In genomic region chr4:81715335-81715734, GRCh38 we compare ENCODE assay signal across 28 cellular contexts.
DNase-seq lines count a peak whose midpoint lies in the region; ATAC-seq, FAIRE-seq and TF ChIP-seq lines count a peak whose summit lies in the region.
"Had no signal": no experiment of that assay in that cellular context is flagged by ENCODE, and none has a peak within 500 bp of the region (broad histone marks: within the 10 kb centered on the region; RNA-seq: fewer than 3 reads in every experiment).

No MANE protein-coding gene starts in this region.

- no peak overlapping the region for H3K56ac ChIP-seq in H9 (ENCODE audit: insufficient read length, low read depth, low read length)
- H3K56ac ChIP-seq in H1 (replicated peaks; ENCODE audit: insufficient read length, low read depth, low read length): no peak overlapping the region

- ATAC-seq in GM19023 (IDR thresholded peaks at IDR 0.05; ENCODE audit: unreplicated experiment): no peak
- ATAC-seq: effector memory CD8-positive, alpha-beta T cell; mucosa of descending colon; psoas muscle; T-helper 17 cell had no signal

- no peak overlapping the region for H2BK15ac ChIP-seq in H9 (ENCODE audit: low read depth, low read length)
- no peak overlapping the region for H2BK15ac ChIP-seq in H1 (ENCODE audit: low read length)
- H2BK15ac ChIP-seq in neuronal stem cell (ENCODE audit: low read length): no peak overlapping the region

- H3K36me3 ChIP-seq in H1 (ENCODE audit: control insufficient read depth in 2 of 4, insufficient read depth in 4 of 4, low read length in 3 of 4): no peaks in the 10 kb centered on the region
- no peaks in the 10 kb centered on the region for H3K36me3 ChIP-seq in neuronal stem cell (replicated peaks in 1 of 2; ENCODE audit: control insufficient read depth in 2 of 2, insufficient read depth in 2 of 2, low read length in 2 of 2)
- H3K36me3 ChIP-seq in vagina: no peaks in the 10 kb centered on the region
- H3K36me3 ChIP-seq: adrenal gland, esophagus muscularis mucosa, stomach, tibial nerve had no signal

- H3K27me3 Mint-ChIP-seq in H9 (ENCODE audit: low read depth): no peaks in the 10 kb centered on the region; the same call in none of the 2 replicates

- H3K27ac ChIP-seq in H9 (ENCODE audit: insufficient read length, low read depth, low read length) (no peak overlapping the region), H1 (ENCODE audit: low read depth, low read length) (no peak overlapping the region), neuronal stem cell (replicated peaks; ENCODE audit: low read length) (no peak overlapping the region), vagina (no peak overlapping the region)
- H3K27ac ChIP-seq: adrenal gland, esophagus muscularis mucosa, psoas muscle, stomach, tibial nerve had no signal

- no peaks in the 10 kb centered on the region for H3K79me2 ChIP-seq in H9 (ENCODE audit: insufficient read depth, low read length)
- no peaks in the 10 kb centered on the region for H3K79me2 ChIP-seq in H1 (ENCODE audit: control insufficient read depth in 1 of 2, insufficient read depth in 2 of 2, low read length in 2 of 2)

- H3K23ac ChIP-seq in H9 (ENCODE audit: insufficient read length, low read depth, low read length) (no peak overlapping the region), H1 (ENCODE audit: insufficient read length) (no peak overlapping the region), neuronal stem cell (ENCODE audit: low read depth, low read length, poor library complexity) (no peak overlapping the region)

- H3K4me3 ChIP-seq in H1 (ENCODE audit: extremely low read depth in 1 of 4, insufficient read depth in 2 of 4, low read depth in 3 of 4, low read length in 4 of 4) (no peak overlapping the region), neuronal stem cell (ENCODE audit: low read length in 2 of 2) (no peak overlapping the region), vagina (no peak overlapping the region)
- H3K4me3 ChIP-seq: adrenal gland, esophagus muscularis mucosa, mucosa of descending colon, psoas muscle, stomach, tibial nerve had no signal

- peak; percentile 13 for FAIRE-seq in H1 (lab: Jason Lieb, UNC)
- FAIRE-seq: colon, frontal cortex, islet of Langerhans had no signal

- no CpG with 5 or more reads among the region's 8 CpGs for WGBS in H9 (ENCODE audit: extremely low coverage, insufficient read length, low lambda C conversion rate)
- 62% methylated on average over 8 of the region's 8 CpGs; no CpG with 5 or more reads in 1 of the 2 experiments for WGBS in H1 (ENCODE audit: extremely low coverage in 1 of 2, insufficient coverage in 1 of 2, insufficient read length in 1 of 2, insufficient replicate concordance in 2 of 2, low coverage in 1 of 2, low lambda C conversion rate in 2 of 2, missing lambda C conversion rate in 1 of 2), 2 experiments
- WGBS in neuronal stem cell (ENCODE audit: extremely low coverage in 2 of 2, insufficient read length in 2 of 2, insufficient replicate concordance in 1 of 2), 2 donors: no CpG with 5 or more reads among the region's 8 CpGs

- H3K9me3 Mint-ChIP-seq in H9: no peaks in the 10 kb centered on the region
- H3K9me3 Mint-ChIP-seq: effector memory CD8-positive, alpha-beta T cell had no signal

- H3K23me2 ChIP-seq in H9 (ENCODE audit: insufficient read length, low read depth, low read length, poor library complexity, severe bottlenecking) (no peaks in the 10 kb centered on the region), H1 (ENCODE audit: low read depth, low read length) (no peaks in the 10 kb centered on the region)

- no peak overlapping the region; a peak in 1 of 5 replicates for H3K4me3 Mint-ChIP-seq in H9
- H3K4me3 Mint-ChIP-seq: CD14-positive monocyte; effector memory CD8-positive, alpha-beta T cell; T-helper 17 cell had no signal

- no peaks in the 10 kb centered on the region for H3K79me1 ChIP-seq in H9 (ENCODE audit: insufficient read depth, low read depth, low read length, poor library complexity, severe bottlenecking)
- H3K79me1 ChIP-seq in H1 (ENCODE audit: low read depth, low read length): no peaks in the 10 kb centered on the region
- H3K79me1 ChIP-seq in neuronal stem cell (ENCODE audit: low read depth, low read length): no peaks in the 10 kb centered on the region

- H3K4ac ChIP-seq in H9 (ENCODE audit: low read depth, low read length): no peak overlapping the region
- no peak overlapping the region for H3K4ac ChIP-seq in H1 (replicated peaks; ENCODE audit: insufficient read length, low read depth, low read length)
- H3K4ac ChIP-seq in neuronal stem cell (ENCODE audit: low read length): no peak overlapping the region

- no peak overlapping the region for H2BK12ac ChIP-seq in H9 (ENCODE audit: insufficient read length, low read depth, low read length)
- 0 out of 2 replicates have a peak overlapping the region, but pooled peaks have one; percentile 43 for H2BK12ac ChIP-seq in H1 (ENCODE audit: low read depth, low read length)
- H2BK12ac ChIP-seq in neuronal stem cell (ENCODE audit: low read length): no peak overlapping the region

- DNase-seq in H9 (peak; percentile 38), NCI-H146 treated with DMSO at 0.1 percent for 48 hours (lab: John Stamatoyannopoulos, UW; ENCODE audit: unreplicated experiment) (peak; percentile 45), H1 (ENCODE audit: low read depth in 1 of 2, low spot score in 2 of 2) (peak in 1 of 2 experiments; percentile 49), neuronal stem cell (ENCODE audit: low spot score) (peak; percentile 33), vagina (ENCODE audit: extremely low spot score in 2 of 2) (no peak), NCI-H2081 (lab: John Stamatoyannopoulos, UW) (no peak)
- DNase-seq: activated CD4-positive, alpha-beta T cell treated with anti-CD3 and anti-CD28 coated beads for 4 hours; activated naive CD4-positive, alpha-beta T cell treated with Interleukin-2 at 50 U/mL for 16 hours; activated T-cell treated with anti-CD3 and anti-CD28 coated beads, Interleukin-2, amount 50 U/mL, for 48 hours; adrenal gland; effector memory CD8-positive, alpha-beta T cell; hypothalamus; KG1; MM.1S; NCI-H187 treated with DMSO at 0.1 percent for 48 hours; psoas muscle; RPMI8226; stimulated activated CD8-positive, alpha-beta memory T cell treated with anti-CD3 and anti-CD28 coated beads, Interleukin-4, amount 100 ng/mL, for 48 hours; stomach; T-helper 17 cell had no signal

- H3K18ac ChIP-seq in H9 (ENCODE audit: insufficient read length, low read depth, low read length) (no peak overlapping the region), H1 (ENCODE audit: extremely low read depth, low read length) (no peak overlapping the region; the same call in 1 of the 2 replicates), neuronal stem cell (ENCODE audit: low read length) (peak overlapping the region; percentile 53)

- H2BK5ac ChIP-seq in H9 (ENCODE audit: insufficient read length, low read length) (no peak overlapping the region), H1 (ENCODE audit: low read depth, low read length) (peak overlapping the region; percentile 44; the same call in 1 of the 2 replicates), neuronal stem cell (ENCODE audit: low read length) (no peak overlapping the region)

- H2BK20ac ChIP-seq in H9 (ENCODE audit: low read depth, low read length, poor library complexity, severe bottlenecking) (no peak overlapping the region), H1 (ENCODE audit: low read length) (no peak overlapping the region)

- no peaks in the 10 kb centered on the region for H3K27me3 ChIP-seq in H9 (ENCODE audit: insufficient read depth, low read length)
- H3K27me3 ChIP-seq in H1 (replicated peaks in 1 of 4; ENCODE audit: control insufficient read depth in 3 of 4, extremely low read depth in 1 of 4, insufficient read depth in 3 of 4, low read length in 3 of 4): peaks cover 0 to 2% (median 0%) of the 10 kb centered on the region in 4 experiments; a peak in 1 of 7 replicates
- H3K27me3 ChIP-seq in neuronal stem cell (ENCODE audit: control insufficient read depth in 3 of 3, insufficient read depth in 3 of 3, low read depth in 1 of 3, low read length in 3 of 3): no peaks in the 10 kb centered on the region
- H3K27me3 ChIP-seq in vagina: no peaks in the 10 kb centered on the region
- H3K27me3 ChIP-seq: adrenal gland, tibial nerve had no signal

- 0 out of 2 replicates have a peak overlapping the region, but pooled peaks have one; percentile 63 for H3K14ac ChIP-seq in H9 (ENCODE audit: insufficient read depth, low read length)
- no peak overlapping the region for H3K14ac ChIP-seq in H1 (ENCODE audit: insufficient read length)
- no peak overlapping the region for H3K14ac ChIP-seq in neuronal stem cell (ENCODE audit: low read length)

- POLR2A ChIA-PET in H1 (lab: Charles Lee; ENCODE audit: partially characterized antibody): no interaction called here

- intact Hi-C loops in vagina (cut with DNase I): no loop called here

- H2AK5ac ChIP-seq in H9 (ENCODE audit: insufficient read length, low read length) (no peak overlapping the region), H1 (ENCODE audit: low read depth, low read length) (no peak overlapping the region), neuronal stem cell (ENCODE audit: low read depth, low read length) (no peak overlapping the region)

- H3K4me1 ChIP-seq in H9 (ENCODE audit: insufficient read depth, low read length) (no peaks in the 10 kb centered on the region; the same call in 1 of the 2 replicates), H1 (replicated peaks in 1 of 4; ENCODE audit: control insufficient read depth in 3 of 4, insufficient read depth in 4 of 4, low read length in 3 of 4) (peaks cover 0 to 5% (median 4%) of the 10 kb centered on the region in 4 experiments; a peak in 3 of 7 replicates), neuronal stem cell (ENCODE audit: control insufficient read depth in 2 of 2, insufficient read depth in 1 of 2, low read depth in 1 of 2, low read length in 2 of 2) (peaks cover 0 to 17% of the 10 kb centered on the region in 2 donors), vagina (no peaks in the 10 kb centered on the region)
- H3K4me1 ChIP-seq: adrenal gland, esophagus muscularis mucosa, psoas muscle, stomach, tibial nerve had no signal

- H4K20me1 ChIP-seq in H9 (ENCODE audit: control insufficient read depth, insufficient read depth, insufficient read length) (no peaks in the 10 kb centered on the region), H1 (replicated peaks in 1 of 2; ENCODE audit: control insufficient read depth in 1 of 2, insufficient read depth in 2 of 2, low read length in 2 of 2) (no peaks in the 10 kb centered on the region)

- peak overlapping the region in 2 of 3 experiments; percentile 40 to 65; a peak in 2 of 7 replicates for H3K27ac Mint-ChIP-seq in H9
- H3K27ac Mint-ChIP-seq: CD14-positive monocyte; effector memory CD8-positive, alpha-beta T cell; T-helper 17 cell had no signal

- CTCF ChIA-PET in H1 (lab: Charles Lee; ENCODE audit: partially characterized antibody): interaction anchor here (0.9 to 1.7 kb wide), 3 partner anchors 9 to 248 kb away, joined by 3 to 7 read pairs (median 3); no protein-coding TSS in a partner anchor

- H3K4me1 Mint-ChIP-seq in H9: peaks cover 17 to 18% of the 10 kb centered on the region in 2 experiments
- H3K4me1 Mint-ChIP-seq: T-helper 17 cell had no signal

- no peak for TF ChIP-seq CTCF in H9 (conservative IDR thresholded peaks at IDR 0.05)
- TF ChIP-seq CTCF in H1 (IDR thresholded peaks at IDR 0.05; ENCODE audit: control extremely low read depth in 1 of 3, insufficient read depth in 1 of 3, low read depth in 1 of 3, low read length in 3 of 3): no peak
- TF ChIP-seq CTCF in vagina (IDR thresholded peaks at IDR 0.05): no peak

- H2BK120ac ChIP-seq in H9 (ENCODE audit: low read depth, low read length, poor library complexity, severe bottlenecking) (no peak overlapping the region), H1 (replicated peaks; ENCODE audit: low read depth, low read length) (no peak overlapping the region), neuronal stem cell (ENCODE audit: low read depth, low read length) (no peak overlapping the region)

- TF ChIP-seq POLR2A in H1 (IDR thresholded peaks at IDR 0.05; ENCODE audit: control extremely low read depth in 1 of 2, low read depth in 2 of 2, low read length in 2 of 2) (no peak), vagina (IDR thresholded peaks at IDR 0.05) (no peak)

- H4K8ac ChIP-seq in H9 (replicated peaks; ENCODE audit: insufficient read length, low read depth, low read length) (no peak overlapping the region), H1 (ENCODE audit: extremely low read depth, insufficient read depth, low read length) (peak overlapping the region; percentile 65), neuronal stem cell (ENCODE audit: low read depth, low read length) (no peak overlapping the region)

- peaks cover 0 to 2% (median 0%) of the 10 kb centered on the region in 3 experiments; a peak in 1 of 7 replicates for H3K36me3 Mint-ChIP-seq in H9 (ENCODE audit: insufficient read depth in 1 of 3, low read depth in 3 of 3)
- H3K36me3 Mint-ChIP-seq: CD14-positive monocyte had no signal

- no peak overlapping the region for H3K9ac ChIP-seq in H9 (ENCODE audit: extremely low read depth, insufficient read length, low read length)
- no peak overlapping the region for H3K9ac ChIP-seq in H1 (replicated peaks in 1 of 4; ENCODE audit: extremely low read depth in 1 of 4, low read depth in 3 of 4, low read length in 3 of 4)
- H3K9ac ChIP-seq in neuronal stem cell (ENCODE audit: low read depth, low read length, poor library complexity): no peak overlapping the region

- H4K5ac ChIP-seq in H9 (ENCODE audit: insufficient read length, low read depth, low read length) (peak overlapping the region; percentile 82), H1 (ENCODE audit: insufficient read length, low read depth, low read length) (no peak overlapping the region)

- no peak overlapping the region for H3T11ph ChIP-seq in H9 (ENCODE audit: low read length)

- H3K9me3 ChIP-seq in H9 (ENCODE audit: control insufficient read depth, low read depth, low read length) (no peaks in the 10 kb centered on the region), H1 (ENCODE audit: insufficient read depth in 2 of 2, low read depth in 1 of 2, low read length in 1 of 2) (no peaks in the 10 kb centered on the region), neuronal stem cell (replicated peaks in 1 of 2; ENCODE audit: control insufficient read depth in 2 of 2, insufficient read depth in 1 of 2, low read depth in 1 of 2, low read length in 2 of 2) (no peaks in the 10 kb centered on the region), vagina (no peaks in the 10 kb centered on the region)
- H3K9me3 ChIP-seq: adrenal gland, esophagus muscularis mucosa, mucosa of descending colon, psoas muscle, stomach, tibial nerve had no signal

- TF ChIP-seq EP300 in H1 (IDR thresholded peaks at IDR 0.05; ENCODE audit: borderline replicate concordance in 1 of 2, low read depth in 2 of 2, low read length in 2 of 2): no peak

- H2AFZ ChIP-seq in H9 (ENCODE audit: low read length) (no peak overlapping the region), H1 (ENCODE audit: low read length) (peak overlapping the region; percentile 48), neuronal stem cell (ENCODE audit: low read length) (peak overlapping the region; percentile 61)

- no peak for TF ChIP-seq RAD21 in H1 (IDR thresholded peaks at IDR 0.05 in 1 of 2, conservative IDR thresholded peaks at IDR 0.05 in 1 of 2; ENCODE audit: low read depth in 2 of 2, low read length in 2 of 2)

- no peak overlapping the region for H3K4me2 ChIP-seq in H9 (ENCODE audit: insufficient read depth, insufficient read length, low read length)
- peak overlapping the region in 1 of 2 experiments; percentile 54; a peak in 1 of 4 replicates for H3K4me2 ChIP-seq in H1 (ENCODE audit: insufficient read depth in 1 of 2, low read depth in 2 of 2, low read length in 2 of 2)
- H3K4me2 ChIP-seq in neuronal stem cell (ENCODE audit: insufficient read depth, low read length, poor library complexity, severe bottlenecking): peak overlapping the region; percentile 14

- no peak overlapping the region for H4K91ac ChIP-seq in H9 (ENCODE audit: insufficient read length, low read depth, low read length)
- H4K91ac ChIP-seq in H1 (replicated peaks; ENCODE audit: insufficient read length, low read length): no peak overlapping the region
- no peak overlapping the region for H4K91ac ChIP-seq in neuronal stem cell (ENCODE audit: low read depth, low read length, poor library complexity)

Comparison
In these comparisons a context has a peak if more than half of its experiments do, and no peak if none do; other contexts are left out.
1. DNase-seq: peak in H9 (single experiment), NCI-H146 treated with DMSO at 0.1 percent for 48 hours (single experiment) and neuronal stem cell (single experiment); none in vagina (0 of 2) and NCI-H2081 (0 of 2).